In the genomic region with DNA sequence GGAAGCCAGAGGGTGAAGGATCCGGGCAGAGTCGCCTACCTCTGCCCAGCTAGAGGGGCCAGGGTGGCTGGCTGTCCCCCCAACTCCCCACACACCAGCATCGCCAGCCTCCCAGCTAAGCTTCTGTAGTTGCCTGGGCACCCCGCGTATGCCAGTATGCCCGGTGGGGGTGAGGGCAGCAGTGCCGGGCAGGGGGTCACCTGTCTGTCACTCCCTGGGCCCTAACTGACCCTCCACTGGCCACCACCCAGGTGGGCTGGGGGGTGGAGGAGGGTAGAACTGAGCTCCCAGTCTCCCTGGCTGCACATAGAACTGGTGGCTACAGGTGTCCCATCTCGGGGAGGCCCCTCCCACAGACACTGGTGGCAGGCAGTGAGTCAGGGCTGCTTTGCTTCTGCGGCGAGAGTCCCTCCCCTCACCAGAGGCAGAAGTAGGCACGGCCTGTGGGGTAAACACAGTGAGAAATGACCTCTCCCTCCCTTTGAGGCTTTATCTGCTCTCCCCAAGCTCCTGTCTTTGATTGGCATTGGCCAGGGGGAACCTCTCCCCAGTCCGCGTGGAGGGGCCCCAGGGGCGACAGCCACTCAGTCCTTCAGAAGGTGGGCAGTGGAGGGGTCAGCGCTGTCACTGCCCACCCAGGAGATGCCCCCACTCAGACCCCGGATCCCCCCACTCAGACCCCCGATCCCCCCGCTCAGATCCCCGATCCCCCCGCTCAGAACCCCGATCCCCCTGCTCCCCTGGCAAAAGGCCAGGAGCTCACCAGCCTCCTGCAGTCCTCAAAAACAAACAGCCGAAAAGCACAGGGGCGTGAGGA, we compare ENCODE assay signal across 12 cellular contexts. TPM values are rescaled to one million over a fixed set of nuclear protein-coding genes. Genes with fewer than 3 reads are reported as not detected.
DNase-seq lines count a peak whose midpoint lies in the region; ATAC-seq and TF ChIP-seq lines count a peak whose summit lies in the region.
"Had no signal": no experiment of that assay in that cellular context is flagged by ENCODE, and none has a peak within 500 bp of the region (broad histone marks: within the 10 kb centered on the region; RNA-seq: fewer than 3 reads in every experiment).

No MANE protein-coding gene starts in this region.

- H3K36me3 Mint-ChIP-seq in activated naive CD4-positive, alpha-beta T cell treated with anti-CD3 and anti-CD28 coated beads for 36 hours (ENCODE audit: low read depth), result no peaks in the 10 kb centered on the region
- H3K36me3 Mint-ChIP-seq in activated naive CD4-positive, alpha-beta T cell treated with anti-CD3 and anti-CD28 coated beads, Interleukin-2, amount 50 U/mL, for 72 hours, result no peaks in the 10 kb centered on the region

- H3K9me3 Mint-ChIP-seq in activated naive CD4-positive, alpha-beta T cell treated with anti-CD3 and anti-CD28 coated beads for 36 hours, result no peaks in the 10 kb centered on the region
- H3K9me3 Mint-ChIP-seq in activated naive CD4-positive, alpha-beta T cell treated with anti-CD3 and anti-CD28 coated beads, Interleukin-2, amount 50 U/mL, for 72 hours, result no peaks in the 10 kb centered on the region

- CTCF ChIA-PET in activated naive CD4-positive, alpha-beta T cell treated with anti-CD3 and anti-CD28 coated beads for 36 hours (lab: Charles Lee), result interaction anchor here (0.9 kb wide), 1 partner anchor 35 kb away, joined by 3 read pairs; no protein-coding TSS in a partner anchor

- no peaks in the 10 kb centered on the region for H3K9me3 ChIP-seq in suprapubic skin
- H3K9me3 ChIP-seq: Caco-2, right lobe of liver had no signal

- peaks cover 23% of the 10 kb centered on the region for H3K27me3 Mint-ChIP-seq in activated naive CD4-positive, alpha-beta T cell treated with anti-CD3 and anti-CD28 coated beads for 36 hours (ENCODE audit: low read depth)

- H3K27ac ChIP-seq in suprapubic skin, result no peak overlapping the region
- H3K27ac ChIP-seq: right lobe of liver, SK-N-MC had no signal

- no peak for TF ChIP-seq CTCF in suprapubic skin (IDR thresholded peaks at IDR 0.05)

- no peak overlapping the region for H3K4me3 ChIP-seq in suprapubic skin
- H3K4me3 ChIP-seq: lung, right lobe of liver, SK-N-MC had no signal

- intact Hi-C loops in activated naive CD4-positive, alpha-beta T cell treated with anti-CD3 and anti-CD28 coated beads for 36 hours (cut with micrococcal nuclease), result no loop called here

- no peak for TF ChIP-seq POLR2A in suprapubic skin (IDR thresholded peaks at IDR 0.05)

- no peak overlapping the region for H3K4me3 Mint-ChIP-seq in activated naive CD4-positive, alpha-beta T cell treated with anti-CD3 and anti-CD28 coated beads for 36 hours

- 68% methylated on average over 4 of the region's 23 CpGs for WGBS in suprapubic skin

- TF ChIP-seq EP300 in suprapubic skin (IDR thresholded peaks at IDR 0.05), result no peak

- H3K27ac Mint-ChIP-seq in activated naive CD4-positive, alpha-beta T cell treated with anti-CD3 and anti-CD28 coated beads for 36 hours, result no peak overlapping the region
- H3K27ac Mint-ChIP-seq in activated naive CD4-positive, alpha-beta T cell treated with anti-CD3 and anti-CD28 coated beads, Interleukin-2, amount 50 U/mL, for 72 hours, result no peak overlapping the region

- ATAC-seq in activated naive CD4-positive, alpha-beta T cell treated with anti-CD3 and anti-CD28 coated beads, Interleukin-2, amount 50 U/mL, for 72 hours, result peak; percentile 42 to 78
- ATAC-seq in HG02571 (IDR thresholded peaks at IDR 0.05; ENCODE audit: unreplicated experiment), result no peak
- no peak for ATAC-seq in GM21423 (IDR thresholded peaks at IDR 0.05; ENCODE audit: unreplicated experiment)
- ATAC-seq: right lobe of liver had no signal

- H3K4me1 ChIP-seq in suprapubic skin, result peaks cover 12% of the 10 kb centered on the region
- H3K4me1 ChIP-seq: Caco-2, right lobe of liver had no signal

- H3K27me3 ChIP-seq in suprapubic skin, result peaks cover 95% of the 10 kb centered on the region

- H3K36me3 ChIP-seq in suprapubic skin, result no peaks in the 10 kb centered on the region
- H3K36me3 ChIP-seq: right lobe of liver had no signal

- DNase-seq in activated naive CD4-positive, alpha-beta T cell treated with Interleukin-2 at 50 U/mL for 16 hours, result peak; percentile 36
- no peak for DNase-seq in activated naive CD4-positive, alpha-beta T cell treated with anti-CD3 and anti-CD28 coated beads for 36 hours
- DNase-seq in NOMO-1 treated with DMSO at 0.1 percent for 48 hours (lab: John Stamatoyannopoulos, UW; ENCODE audit: unreplicated experiment), result peak; percentile 81
- no peak for DNase-seq in activated naive CD4-positive, alpha-beta T cell treated with anti-CD3 and anti-CD28 coated beads, Interleukin-2, amount 50 U/mL, for 72 hours (ENCODE audit: low spot score in 2 of 2)
- peak; percentile 14 to 16 for DNase-seq in stimulated activated CD8-positive, alpha-beta memory T cell treated with anti-CD3 and anti-CD28 coated beads, Interleukin-4, amount 100 ng/mL, for 4 hours (ENCODE audit: low read depth in 2 of 2, low spot score in 1 of 2)
- DNase-seq in suprapubic skin (ENCODE audit: low spot score in 2 of 2), result no peak
- DNase-seq: Caco-2 had no signal

- H3K4me1 Mint-ChIP-seq in activated naive CD4-positive, alpha-beta T cell treated with anti-CD3 and anti-CD28 coated beads for 36 hours (ENCODE audit: low read depth), result peaks cover 7% of the 10 kb centered on the region

RNA-seq across cellular contexts. Expression of a gene that starts 2.5 kb away (rescaled TPM):
- total RNA-seq in activated naive CD4-positive, alpha-beta T cell treated with anti-CD3 and anti-CD28 coated beads for 36 hours, result not detected
- total RNA-seq in activated naive CD4-positive, alpha-beta T cell treated with anti-CD3 and anti-CD28 coated beads, Interleukin-2, amount 50 U/mL, for 72 hours, result not detected
- total RNA-seq in suprapubic skin, result under 1 TPM in 2 of 4 donors, not detected in 2; 0.16 to 0.55 TPM

Comparison
In these comparisons a context has a peak if more than half of its experiments do, and no peak if none do; other contexts are left out.
1. DNase-seq: peak in activated naive CD4-positive, alpha-beta T cell treated with Interleukin-2 at 50 U/mL for 16 hours (single experiment), NOMO-1 treated with DMSO at 0.1 percent for 48 hours (single experiment) and stimulated activated CD8-positive, alpha-beta memory T cell treated with anti-CD3 and anti-CD28 coated beads, Interleukin-4, amount 100 ng/mL, for 4 hours (2 of 2); none in activated naive CD4-positive, alpha-beta T cell treated with anti-CD3 and anti-CD28 coated beads for 36 hours (single experiment), activated naive CD4-positive, alpha-beta T cell treated with anti-CD3 and anti-CD28 coated beads, Interleukin-2, amount 50 U/mL, for 72 hours (0 of 2) and suprapubic skin (0 of 2).
2. ATAC-seq: peak in activated naive CD4-positive, alpha-beta T cell treated with anti-CD3 and anti-CD28 coated beads, Interleukin-2, amount 50 U/mL, for 72 hours (2 of 2); none in HG02571 (single experiment) and GM21423 (single experiment).